Comparison of ENCODE assay signal across 20 cellular contexts in the genomic region with DNA sequence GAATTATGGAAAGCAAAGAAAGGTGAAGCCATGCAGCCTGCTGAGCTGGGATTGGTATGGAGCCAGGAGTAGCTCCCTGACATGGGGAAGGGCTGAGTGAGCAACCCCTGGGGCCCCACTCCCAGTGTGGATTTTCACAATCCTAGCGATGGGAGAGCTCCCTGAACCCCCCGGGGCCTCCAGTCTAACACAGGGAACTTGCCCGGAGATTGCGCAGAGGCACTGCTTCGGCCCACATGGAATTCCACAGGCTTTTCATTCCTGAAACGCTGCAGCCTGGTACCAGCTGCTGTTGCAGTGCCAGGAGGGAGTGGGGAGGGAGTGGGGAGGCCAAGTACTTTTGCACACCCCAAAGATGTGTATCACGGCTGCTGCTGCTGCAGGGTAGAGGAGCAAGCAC.
"Had no signal": no experiment of that assay in that cellular context is flagged by ENCODE, and none has a peak within 500 bp of the region (broad histone marks: within the 10 kb centered on the region; RNA-seq: fewer than 3 reads in every experiment).

No MANE protein-coding gene starts in this region.

- H3K27me3 ChIP-seq: MG63 had no signal

- ATAC-seq: Panc1, PC-3, SK-N-SH treated with all-trans-retinoic acid at 6 μM for 48 hours had no signal

- H3K9me3 ChIP-seq: MG63 had no signal

- H3K4me3 ChIP-seq: MG63 had no signal

- H3K27ac ChIP-seq: RWPE1 had no signal

- H3K36me3 ChIP-seq: MG63 had no signal

- DNase-seq: KBM-7, MG63, NCI-H1092, NCI-H1105 treated with DMSO at 0.1 percent for 48 hours, NCI-H1417 treated with DMSO at 0.1 percent for 48 hours, NCI-H146, NCI-H1694 treated with DMSO at 0.1 percent for 48 hours, NCI-H1930, NCI-H2081 treated with DMSO at 0.1 percent for 48 hours, NCI-H2171, NCI-H446 treated with DMSO at 0.1 percent for 48 hours, NCI-H510A treated with DMSO at 0.1 percent for 48 hours, NCI-H526 treated with DMSO at 0.1 percent for 48 hours, NCI-H774, PC-3, SHP77, T-helper 1 cell had no signal
